Comparison of ENCODE assay signal across 28 cellular contexts in the genomic region with DNA sequence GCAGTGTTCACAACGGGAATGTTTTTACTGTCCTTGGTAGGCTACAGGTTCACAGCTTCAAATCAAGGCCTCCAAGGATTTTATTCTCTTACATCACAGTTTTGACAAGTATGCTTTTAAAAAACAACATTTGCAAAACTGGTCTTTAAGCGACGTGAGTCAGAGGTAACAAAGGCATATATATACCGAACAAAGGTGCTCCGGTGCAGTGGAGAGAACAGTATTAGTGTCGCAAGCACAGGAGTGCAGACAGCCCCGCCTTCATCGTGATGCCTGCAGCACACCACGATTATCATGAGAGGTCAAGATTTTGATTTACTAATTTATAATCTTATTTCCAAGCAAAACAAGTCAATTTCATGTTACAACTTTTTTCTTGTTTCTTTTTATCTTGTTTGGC.
DNase-seq lines count a peak whose midpoint lies in the region; ATAC-seq and TF ChIP-seq lines count a peak whose summit lies in the region.
"Had no signal": no experiment of that assay in that cellular context is flagged by ENCODE, and none has a peak within 500 bp of the region (broad histone marks: within the 10 kb centered on the region; RNA-seq: fewer than 3 reads in every experiment).

No MANE protein-coding gene starts in this region.

- H3K4me2 ChIP-seq in mammary epithelial cell (ENCODE audit: insufficient read depth, low read depth, low read length) (no peak overlapping the region), hepatocyte (no peak overlapping the region)
- H3K4me2 ChIP-seq: GM23338, PC-9 had no signal

- in situ Hi-C loops in mammary epithelial cell (cut with MboI; ENCODE audit: low sequenced_read_pairs in 2 of 2) (no loop called here), gastrocnemius medialis (cut with MboI; ENCODE audit: low sequenced_read_pairs in 4 of 4) (loop anchor here in 2 of 4 donors (25.0 kb wide), 2 partner anchors 258 to 717 kb away; a partner anchor contains a TSS)

- DNase-seq in MCF 10A (ENCODE audit: unreplicated experiment) (peak; percentile 29), mammary epithelial cell (no peak), hepatocyte (ENCODE audit: low spot score) (no peak), gastrocnemius medialis (no peak), NCI-H226 (no peak), left lung (no peak)
- DNase-seq in effector memory CD8-positive, alpha-beta T cell: no peak
- DNase-seq: ACHN; BE2C; CD8-positive, alpha-beta memory T cell; DMS 273 treated with DMSO at 0.1 percent for 48 hours; DMS79; EL; GDM1; HFFc6; KBM-7; MG63; NCI-H1105 treated with DMSO at 0.1 percent for 48 hours; NCI-H146; NCI-H2029; NCI-H526 treated with DMSO at 0.1 percent for 48 hours; PC-9; Right ventricle myocardium superior had no signal

- no peaks in the 10 kb centered on the region for H3K4me1 Mint-ChIP-seq in MCF 10A (ENCODE audit: insufficient read depth, unreplicated experiment)
- no peaks in the 10 kb centered on the region for H3K4me1 Mint-ChIP-seq in effector memory CD8-positive, alpha-beta T cell (ENCODE audit: low read depth in 2 of 2)
- H3K4me1 Mint-ChIP-seq: CD8-positive, alpha-beta memory T cell had no signal

- H3K36me3 ChIP-seq in mammary epithelial cell (ENCODE audit: insufficient read depth, low read length) (peaks cover 2% of the 10 kb centered on the region), hepatocyte (replicated peaks; ENCODE audit: insufficient read depth, low read depth) (no peaks in the 10 kb centered on the region), gastrocnemius medialis (no peaks in the 10 kb centered on the region), left lung (no peaks in the 10 kb centered on the region)
- H3K36me3 ChIP-seq: BE2C, HAP-1, MG63 had no signal

- no peaks in the 10 kb centered on the region for H3K27me3 Mint-ChIP-seq in MCF 10A (ENCODE audit: insufficient read depth, unreplicated experiment)
- no peaks in the 10 kb centered on the region for H3K27me3 Mint-ChIP-seq in effector memory CD8-positive, alpha-beta T cell

- H3K36me3 Mint-ChIP-seq in MCF 10A (ENCODE audit: insufficient read depth, unreplicated experiment): peaks cover 12% of the 10 kb centered on the region
- no peaks in the 10 kb centered on the region for H3K36me3 Mint-ChIP-seq in effector memory CD8-positive, alpha-beta T cell (ENCODE audit: insufficient read depth)

- ATAC-seq in gastrocnemius medialis: no peak
- no peak for ATAC-seq in left lung
- ATAC-seq in effector memory CD8-positive, alpha-beta T cell (replicated peaks): no peak
- ATAC-seq: GM12878, GM23338 had no signal

- H3K9ac ChIP-seq in mammary epithelial cell (ENCODE audit: insufficient read depth, low read length): no peak overlapping the region

- H3K27me3 ChIP-seq in mammary epithelial cell (ENCODE audit: insufficient read depth, low read length) (no peaks in the 10 kb centered on the region), hepatocyte (no peaks in the 10 kb centered on the region), gastrocnemius medialis (no peaks in the 10 kb centered on the region), left lung (no peaks in the 10 kb centered on the region)
- H3K27me3 ChIP-seq: BE2C, MG63 had no signal

- H3K79me2 ChIP-seq in mammary epithelial cell (ENCODE audit: insufficient read depth, low read length): no peaks in the 10 kb centered on the region
- no peaks in the 10 kb centered on the region for H3K79me2 ChIP-seq in hepatocyte

- H4K20me1 ChIP-seq in mammary epithelial cell (ENCODE audit: insufficient read depth, low read length) (no peaks in the 10 kb centered on the region), hepatocyte (ENCODE audit: insufficient read depth, poor library complexity, severe bottlenecking) (no peaks in the 10 kb centered on the region)

- WGBS in mammary epithelial cell (ENCODE audit: low coverage, missing lambda C conversion rate): 96% methylated on average over 8 of the region's 9 CpGs
- WGBS in hepatocyte (ENCODE audit: low lambda C conversion rate, missing lambda C conversion rate): 91% methylated on average over 9 of the region's 9 CpGs

- H3K4me3 ChIP-seq in mammary epithelial cell (replicated peaks in 1 of 3; ENCODE audit: insufficient read depth in 1 of 3, low read depth in 2 of 3, low read length in 3 of 3) (no peak overlapping the region), hepatocyte (no peak overlapping the region), gastrocnemius medialis (no peak overlapping the region), left lung (no peak overlapping the region)
- H3K4me3 ChIP-seq: GM12878, GM23338, HAP-1, MG63, PC-9 had no signal

- POLR2A ChIA-PET in MCF 10A (lab: Yijun Ruan, JAX): no interaction called here

- dilution Hi-C loops in mammary epithelial cell (cut with HindIII; ENCODE audit: low sequenced_read_pairs): no loop called here

- no peaks in the 10 kb centered on the region for H3K9me3 Mint-ChIP-seq in MCF 10A (ENCODE audit: unreplicated experiment)
- no peaks in the 10 kb centered on the region for H3K9me3 Mint-ChIP-seq in effector memory CD8-positive, alpha-beta T cell
- H3K9me3 Mint-ChIP-seq: CD14-positive monocyte; CD8-positive, alpha-beta memory T cell; GM23338; HFFc6 had no signal

- H3K27ac ChIP-seq in mammary epithelial cell (ENCODE audit: insufficient read depth, low read depth, low read length) (no peak overlapping the region), hepatocyte (peak overlapping the region; percentile 72), gastrocnemius medialis (peak overlapping the region; percentile 69 to 95 (median 83)), left lung (no peak overlapping the region)
- H3K27ac ChIP-seq: 22Rv1, PC-9 had no signal

- no peak overlapping the region for H3K4me3 Mint-ChIP-seq in MCF 10A (ENCODE audit: unreplicated experiment)
- H3K4me3 Mint-ChIP-seq in effector memory CD8-positive, alpha-beta T cell: no peak overlapping the region
- H3K4me3 Mint-ChIP-seq: CD14-positive monocyte; CD8-positive, alpha-beta memory T cell; GM23338; HFFc6 had no signal

- BruUV-seq in MCF 10A (replicated peaks; lab: Mats Ljungman, UMichigan) (no TSS peak), mammary epithelial cell (replicated peaks; lab: Mats Ljungman, UMichigan) (no TSS peak)

- intact Hi-C loops in MCF 10A (cut with micrococcal nuclease): no loop called here
- intact Hi-C loops in mammary epithelial cell (cut with micrococcal nuclease): loop anchor here (10.0 kb wide), 1 partner anchor 705 kb away; no protein-coding TSS in a partner anchor
- intact Hi-C loops in gastrocnemius medialis (cut with DNase I; ENCODE audit: low total_unique reads): loop anchor here (2.0 to 10.0 kb wide), 2 partner anchors 21 to 445 kb away; no protein-coding TSS in a partner anchor
- intact Hi-C loops in left lung (cut with DNase I): no loop called here

- H3K4me1 ChIP-seq in mammary epithelial cell (ENCODE audit: insufficient read depth, low read length) (peaks cover 24% of the 10 kb centered on the region), hepatocyte (ENCODE audit: insufficient read depth) (peaks cover 11% of the 10 kb centered on the region), gastrocnemius medialis (peaks cover 59 to 63% of the 10 kb centered on the region in 2 donors), left lung (no peaks in the 10 kb centered on the region)

- no peak for TF ChIP-seq CTCF in MCF 10A (IDR thresholded peaks at IDR 0.05; ENCODE audit: unreplicated experiment)
- no peak for TF ChIP-seq CTCF in mammary epithelial cell (conservative IDR thresholded peaks at IDR 0.05 in 1 of 2, IDR thresholded peaks at IDR 0.05 in 1 of 2; ENCODE audit: extremely low read depth in 1 of 2, insufficient read depth in 1 of 2, low read depth in 1 of 2, low read length in 2 of 2)
- no peak for TF ChIP-seq CTCF in hepatocyte (IDR thresholded peaks at IDR 0.05; ENCODE audit: poor library complexity)
- no peak for TF ChIP-seq CTCF in gastrocnemius medialis (IDR thresholded peaks at IDR 0.05 in 4 of 5, conservative IDR thresholded peaks at IDR 0.05 in 1 of 5)
- TF ChIP-seq CTCF in left lung (IDR thresholded peaks at IDR 0.05): no peak

- no peaks in the 10 kb centered on the region for H3K9me2 ChIP-seq in hepatocyte (replicated peaks; ENCODE audit: insufficient read depth)

- no peak for TF ChIP-seq POLR2A in gastrocnemius medialis (IDR thresholded peaks at IDR 0.05)

- no peak overlapping the region for H2AFZ ChIP-seq in mammary epithelial cell (ENCODE audit: low read depth, low read length)
- H2AFZ ChIP-seq in hepatocyte: no peak overlapping the region
- H2AFZ ChIP-seq: GM23338, PC-9 had no signal

- H3K27ac Mint-ChIP-seq in MCF 10A (ENCODE audit: low read depth, unreplicated experiment): no peak overlapping the region
- peak overlapping the region in 1 of 2 donors; percentile 52 for H3K27ac Mint-ChIP-seq in effector memory CD8-positive, alpha-beta T cell
- H3K27ac Mint-ChIP-seq: CD14-positive monocyte; CD8-positive, alpha-beta memory T cell; GM23338; HFFc6 had no signal

- CTCF ChIA-PET in MCF 10A (lab: Yijun Ruan, JAX) (no interaction called here), mammary epithelial cell (lab: Charles Lee; ENCODE audit: low non-redundant PET) (no interaction called here)

- H3K9me3 ChIP-seq in mammary epithelial cell (replicated peaks; ENCODE audit: insufficient read depth, low read length) (no peaks in the 10 kb centered on the region), hepatocyte (ENCODE audit: low read depth) (no peaks in the 10 kb centered on the region), gastrocnemius medialis (no peaks in the 10 kb centered on the region), left lung (no peaks in the 10 kb centered on the region)
- H3K9me3 ChIP-seq: BE2C, HAP-1, MG63 had no signal

Comparison
In these comparisons a context has a peak if more than half of its experiments do, and no peak if none do; other contexts are left out.
1. intact Hi-C loops: an anchor here in mammary epithelial cell (10.0 kb wide) and gastrocnemius medialis (2.0 to 10.0 kb wide); none called in MCF 10A and left lung.
2. H3K27ac ChIP-seq: peak in hepatocyte (single experiment) and gastrocnemius medialis (4 of 4); none in mammary epithelial cell (single experiment) and left lung (0 of 2).